11 cellular contexts compared by ENCODE assay signal in genomic region chr2:48510329-48510728, GRCh38. TPM values are rescaled to one million over a fixed set of nuclear protein-coding genes. Genes with fewer than 3 reads are reported as not detected.
DNase-seq lines count a peak whose midpoint lies in the region; ATAC-seq, FAIRE-seq and TF ChIP-seq lines count a peak whose summit lies in the region.
"Had no signal": no experiment of that assay in that cellular context is flagged by ENCODE, and none has a peak within 500 bp of the region (broad histone marks: within the 10 kb centered on the region; RNA-seq: fewer than 3 reads in every experiment).

No MANE protein-coding gene starts in this region.

- no peak overlapping the region for H3K4me3 Mint-ChIP-seq in activated CD4-positive, alpha-beta T cell treated with anti-CD3 and anti-CD28 coated beads, Interleukin-2, amount 10 ng/mL, durations not matched to agents 7 days and 5 days

- in situ Hi-C loops in transverse colon (cut with MboI; ENCODE audit: low pct_ligation_motif_present in 1 of 4, low pct_unique_long_range_greater_than_20kb in 1 of 4, low sequenced_read_pairs in 3 of 4), result no loop called here

- peaks cover 61% of the 10 kb centered on the region for H3K36me3 Mint-ChIP-seq in activated CD4-positive, alpha-beta T cell treated with anti-CD3 and anti-CD28 coated beads, Interleukin-2, amount 10 ng/mL, durations not matched to agents 7 days and 5 days (ENCODE audit: low read depth)

- H3K27ac ChIP-seq in transverse colon (peak overlapping the region; percentile 31 to 63 (median 50)), small intestine (ENCODE audit: low read depth in 1 of 2, low read length in 1 of 2) (no peak overlapping the region)
- H3K27ac ChIP-seq: A549 had no signal

- DNase-seq in activated CD4-positive, alpha-beta T cell treated with anti-CD3 and anti-CD28 coated beads, Interleukin-2, amount 10 ng/mL, durations not matched to agents 7 days and 5 days, result no peak
- DNase-seq in activated CD4-positive, alpha-beta T cell treated with anti-CD3 and anti-CD28 coated beads, Interleukin-2, amount 50 U/mL, for 48 hours, result no peak
- peak; percentile 87 for DNase-seq in amniotic epithelial cell (ENCODE audit: low read depth)
- DNase-seq in hepatic stellate cell (ENCODE audit: low spot score), result peak; percentile 41
- DNase-seq in transverse colon, result no peak
- no peak for DNase-seq in small intestine
- no peak for DNase-seq in stimulated activated CD4-positive, alpha-beta T cell treated with anti-CD3 and anti-CD28 coated beads, Interleukin-2, amount 100 ng/mL, for 24 hours
- DNase-seq: occipital lobe had no signal

- ATAC-seq in GM19035 (IDR thresholded peaks at IDR 0.05; ENCODE audit: unreplicated experiment), result no peak
- ATAC-seq: A549 had no signal

- H3K4me3 ChIP-seq in transverse colon, result no peak overlapping the region
- no peak overlapping the region for H3K4me3 ChIP-seq in small intestine (ENCODE audit: low read depth in 1 of 2, low read length in 2 of 2)
- H3K4me3 ChIP-seq: A549, cardiac muscle cell had no signal

- no peaks in the 10 kb centered on the region for H3K27me3 ChIP-seq in transverse colon
- H3K27me3 ChIP-seq in small intestine (ENCODE audit: control insufficient read depth in 2 of 2, insufficient read depth in 2 of 2, low read length in 2 of 2), result no peaks in the 10 kb centered on the region
- H3K27me3 ChIP-seq: cardiac muscle cell had no signal

- peak overlapping the region; percentile 47 for H3K27ac Mint-ChIP-seq in activated CD4-positive, alpha-beta T cell treated with anti-CD3 and anti-CD28 coated beads, Interleukin-2, amount 10 ng/mL, durations not matched to agents 7 days and 5 days

- no peaks in the 10 kb centered on the region for H3K9me3 Mint-ChIP-seq in activated CD4-positive, alpha-beta T cell treated with anti-CD3 and anti-CD28 coated beads, Interleukin-2, amount 10 ng/mL, durations not matched to agents 7 days and 5 days

- 42 to 60% methylated on average over 2 to 3 of the region's 3 CpGs for WGBS in transverse colon (ENCODE audit: low coverage in 1 of 2), 2 donors
- WGBS in small intestine, 3 donors, result 68 to 75% (median 69%) methylated on average over 3 of the region's 3 CpGs

- POLR2A ChIA-PET in activated CD4-positive, alpha-beta T cell treated with anti-CD3 and anti-CD28 coated beads, Interleukin-2, amount 10 ng/mL, durations not matched to agents 7 days and 5 days (lab: Charles Lee), result no interaction called here

- no peak for TF ChIP-seq POLR2A in transverse colon (IDR thresholded peaks at IDR 0.05)

- peaks cover 27% of the 10 kb centered on the region for H3K4me1 Mint-ChIP-seq in activated CD4-positive, alpha-beta T cell treated with anti-CD3 and anti-CD28 coated beads, Interleukin-2, amount 10 ng/mL, durations not matched to agents 7 days and 5 days

- CTCF ChIA-PET in activated CD4-positive, alpha-beta T cell treated with anti-CD3 and anti-CD28 coated beads, Interleukin-2, amount 10 ng/mL, durations not matched to agents 7 days and 5 days (lab: Charles Lee), result interaction anchor here (1.5 kb wide), 1 partner anchor 15 kb away, joined by 4 read pairs; no protein-coding TSS in a partner anchor

- intact Hi-C loops in transverse colon (cut with DNase I; ENCODE audit: low total_unique reads), result no loop called here

- no peaks in the 10 kb centered on the region for H3K27me3 Mint-ChIP-seq in activated CD4-positive, alpha-beta T cell treated with anti-CD3 and anti-CD28 coated beads, Interleukin-2, amount 10 ng/mL, durations not matched to agents 7 days and 5 days

- peaks cover 6 to 30% (median 14%) of the 10 kb centered on the region in 4 donors for H3K4me1 ChIP-seq in transverse colon
- H3K4me1 ChIP-seq in small intestine (ENCODE audit: control insufficient read depth in 2 of 2, insufficient read depth in 1 of 2, low read depth in 1 of 2, low read length in 1 of 2), result peaks cover 0 to 2% of the 10 kb centered on the region in 2 donors

- H3K9me3 ChIP-seq in transverse colon, result no peaks in the 10 kb centered on the region
- no peaks in the 10 kb centered on the region for H3K9me3 ChIP-seq in small intestine (ENCODE audit: control insufficient read depth, low read depth)
- H3K9me3 ChIP-seq: A549 had no signal

- peaks cover 0 to 34% (median 3%) of the 10 kb centered on the region in 4 donors for H3K36me3 ChIP-seq in transverse colon
- H3K36me3 ChIP-seq in small intestine (ENCODE audit: control insufficient read depth in 2 of 2, insufficient read depth in 2 of 2, low read length in 2 of 2), result peaks cover 0 to 10% of the 10 kb centered on the region in 2 donors

- TF ChIP-seq CTCF in transverse colon (IDR thresholded peaks at IDR 0.05), result no peak

- FAIRE-seq in small intestine (lab: Jason Lieb, UNC), result no peak
- FAIRE-seq: A549 had no signal

- no peak for TF ChIP-seq EP300 in transverse colon (IDR thresholded peaks at IDR 0.05; ENCODE audit: low read depth)

RNA-seq across cellular contexts. Expression of gene STON1, which starts 19.6 kb away (rescaled TPM):
- 1 to 10 TPM; 1.9 to 2.1 TPM for total RNA-seq in activated CD4-positive, alpha-beta T cell treated with anti-CD3 and anti-CD28 coated beads, Interleukin-2, amount 10 ng/mL, durations not matched to agents 7 days and 5 days
- total RNA-seq in transverse colon, result 10 to 100 TPM; 21.4 to 39.2 (median 27.1) TPM
- 1 to 10 TPM in 2 of 3 donors, under 1 TPM in 1; 0.45 to 4.7 (median 1.4) TPM for polyA plus RNA-seq in small intestine

Comparison
In these comparisons a context has a peak if more than half of its experiments do, and no peak if none do; other contexts are left out.
1. DNase-seq: peak in amniotic epithelial cell (single experiment) and hepatic stellate cell (single experiment); none in activated CD4-positive, alpha-beta T cell treated with anti-CD3 and anti-CD28 coated beads, Interleukin-2, amount 10 ng/mL, durations not matched to agents 7 days and 5 days (single experiment), activated CD4-positive, alpha-beta T cell treated with anti-CD3 and anti-CD28 coated beads, Interleukin-2, amount 50 U/mL, for 48 hours (0 of 2), transverse colon (single experiment), small intestine (single experiment) and stimulated activated CD4-positive, alpha-beta T cell treated with anti-CD3 and anti-CD28 coated beads, Interleukin-2, amount 100 ng/mL, for 24 hours (0 of 2).
2. H3K27ac ChIP-seq: peak in transverse colon (4 of 4); none in small intestine (0 of 2).
3. RNA of gene STON1, which starts 19.6 kb away (total RNA-seq): 21.4 to 39.2 TPM in transverse colon; 1.9 to 2.1 TPM in activated CD4-positive, alpha-beta T cell treated with anti-CD3 and anti-CD28 coated beads, Interleukin-2, amount 10 ng/mL, durations not matched to agents 7 days and 5 days; every median in the first group is over 4 times any median in the second.